In genomic region chr17:1312261-1312870, GRCh38 we compare ENCODE assay signal across 1 cellular context.
TF ChIP-seq lines count a peak whose summit lies in the region.

No MANE protein-coding gene starts in this region.

TF ChIP-seq in GM23338, 12 proteins besides CTCF, POLR2A, EP300 and RAD21 (continued from another document):
- TF ChIP-seq REST (IDR thresholded peaks at IDR 0.05; ENCODE audit: unreplicated experiment): no peak
- TF ChIP-seq ETS1 (IDR thresholded peaks at IDR 0.05): no peak
- no peak for TF ChIP-seq ZNF331 (CRISPR knock-in tag; IDR thresholded peaks at IDR 0.05; ENCODE audit: low read depth)
- TF ChIP-seq POLR2AphosphoS5 (IDR thresholded peaks at IDR 0.05; ENCODE audit: low read depth): no peak
TF ChIP-seq in GM23338: peak in this region for 0.
